ENCODE assay signal across 1 cellular context in the genomic region with DNA sequence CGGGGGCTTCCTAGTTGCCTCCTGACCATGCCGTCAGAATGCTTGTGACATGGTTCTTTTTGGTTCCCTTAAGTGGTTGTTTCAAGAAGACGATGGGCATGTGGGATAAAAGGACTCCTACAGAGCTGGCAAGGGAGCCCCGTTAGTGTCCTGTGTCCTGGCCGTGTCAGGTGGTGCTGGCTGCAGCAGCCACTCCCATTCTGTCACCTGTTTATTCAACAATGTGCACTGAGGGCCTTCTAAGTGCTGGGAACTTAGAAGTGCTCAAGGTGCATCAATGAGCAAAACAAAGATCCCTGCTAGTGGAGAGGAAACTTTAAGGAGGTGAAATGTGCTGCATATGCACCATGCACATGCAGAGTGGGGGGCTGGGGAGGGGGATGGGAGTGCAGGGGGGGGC.
TF ChIP-seq lines count a peak whose summit lies in the region.

No MANE protein-coding gene starts in this region.

TF ChIP-seq in GM23338, 12 proteins besides CTCF, POLR2A, EP300 and RAD21:
- TF ChIP-seq, protein P1, sequence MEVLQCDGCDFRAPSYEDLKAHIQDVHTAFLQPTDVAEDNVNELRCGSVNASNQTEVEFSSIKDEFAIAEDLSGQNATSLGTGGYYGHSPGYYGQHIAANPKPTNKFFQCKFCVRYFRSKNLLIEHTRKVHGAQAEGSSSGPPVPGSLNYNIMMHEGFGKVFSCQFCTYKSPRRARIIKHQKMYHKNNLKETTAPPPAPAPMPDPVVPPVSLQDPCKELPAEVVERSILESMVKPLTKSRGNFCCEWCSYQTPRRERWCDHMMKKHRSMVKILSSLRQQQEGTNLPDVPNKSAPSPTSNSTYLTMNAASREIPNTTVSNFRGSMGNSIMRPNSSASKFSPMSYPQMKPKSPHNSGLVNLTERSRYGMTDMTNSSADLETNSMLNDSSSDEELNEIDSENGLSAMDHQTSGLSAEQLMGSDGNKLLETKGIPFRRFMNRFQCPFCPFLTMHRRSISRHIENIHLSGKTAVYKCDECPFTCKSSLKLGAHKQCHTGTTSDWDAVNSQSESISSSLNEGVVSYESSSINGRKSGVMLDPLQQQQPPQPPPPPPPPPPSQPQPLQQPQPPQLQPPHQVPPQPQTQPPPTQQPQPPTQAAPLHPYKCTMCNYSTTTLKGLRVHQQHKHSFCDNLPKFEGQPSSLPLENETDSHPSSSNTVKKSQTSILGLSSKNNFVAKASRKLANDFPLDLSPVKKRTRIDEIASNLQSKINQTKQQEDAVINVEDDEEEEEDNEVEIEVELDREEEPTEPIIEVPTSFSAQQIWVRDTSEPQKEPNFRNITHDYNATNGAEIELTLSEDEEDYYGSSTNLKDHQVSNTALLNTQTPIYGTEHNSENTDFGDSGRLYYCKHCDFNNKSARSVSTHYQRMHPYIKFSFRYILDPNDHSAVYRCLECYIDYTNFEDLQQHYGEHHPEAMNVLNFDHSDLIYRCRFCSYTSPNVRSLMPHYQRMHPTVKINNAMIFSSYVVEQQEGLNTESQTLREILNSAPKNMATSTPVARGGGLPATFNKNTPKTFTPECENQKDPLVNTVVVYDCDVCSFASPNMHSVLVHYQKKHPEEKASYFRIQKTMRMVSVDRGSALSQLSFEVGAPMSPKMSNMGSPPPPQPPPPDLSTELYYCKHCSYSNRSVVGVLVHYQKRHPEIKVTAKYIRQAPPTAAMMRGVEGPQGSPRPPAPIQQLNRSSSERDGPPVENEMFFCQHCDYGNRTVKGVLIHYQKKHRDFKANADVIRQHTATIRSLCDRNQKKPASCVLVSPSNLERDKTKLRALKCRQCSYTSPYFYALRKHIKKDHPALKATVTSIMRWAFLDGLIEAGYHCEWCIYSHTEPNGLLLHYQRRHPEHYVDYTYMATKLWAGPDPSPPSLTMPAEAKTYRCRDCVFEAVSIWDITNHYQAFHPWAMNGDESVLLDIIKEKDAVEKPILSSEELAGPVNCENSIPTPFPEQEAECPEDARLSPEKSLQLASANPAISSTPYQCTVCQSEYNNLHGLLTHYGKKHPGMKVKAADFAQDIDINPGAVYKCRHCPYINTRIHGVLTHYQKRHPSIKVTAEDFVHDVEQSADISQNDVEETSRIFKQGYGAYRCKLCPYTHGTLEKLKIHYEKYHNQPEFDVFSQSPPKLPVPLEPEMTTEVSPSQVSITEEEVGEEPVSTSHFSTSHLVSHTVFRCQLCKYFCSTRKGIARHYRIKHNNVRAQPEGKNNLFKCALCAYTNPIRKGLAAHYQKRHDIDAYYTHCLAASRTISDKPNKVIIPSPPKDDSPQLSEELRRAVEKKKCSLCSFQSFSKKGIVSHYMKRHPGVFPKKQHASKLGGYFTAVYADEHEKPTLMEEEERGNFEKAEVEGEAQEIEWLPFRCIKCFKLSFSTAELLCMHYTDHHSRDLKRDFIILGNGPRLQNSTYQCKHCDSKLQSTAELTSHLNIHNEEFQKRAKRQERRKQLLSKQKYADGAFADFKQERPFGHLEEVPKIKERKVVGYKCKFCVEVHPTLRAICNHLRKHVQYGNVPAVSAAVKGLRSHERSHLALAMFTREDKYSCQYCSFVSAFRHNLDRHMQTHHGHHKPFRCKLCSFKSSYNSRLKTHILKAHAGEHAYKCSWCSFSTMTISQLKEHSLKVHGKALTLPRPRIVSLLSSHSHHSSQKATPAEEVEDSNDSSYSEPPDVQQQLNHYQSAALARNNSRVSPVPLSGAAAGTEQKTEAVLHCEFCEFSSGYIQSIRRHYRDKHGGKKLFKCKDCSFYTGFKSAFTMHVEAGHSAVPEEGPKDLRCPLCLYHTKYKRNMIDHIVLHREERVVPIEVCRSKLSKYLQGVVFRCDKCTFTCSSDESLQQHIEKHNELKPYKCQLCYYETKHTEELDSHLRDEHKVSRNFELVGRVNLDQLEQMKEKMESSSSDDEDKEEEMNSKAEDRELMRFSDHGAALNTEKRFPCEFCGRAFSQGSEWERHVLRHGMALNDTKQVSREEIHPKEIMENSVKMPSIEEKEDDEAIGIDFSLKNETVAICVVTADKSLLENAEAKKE (CRISPR knock-in tag; IDR thresholded peaks at IDR 0.05): no peak
- TF ChIP-seq JUNB (IDR thresholded peaks at IDR 0.05; ENCODE audit: unreplicated experiment): no peak
- TF ChIP-seq ZNF331 (CRISPR knock-in tag; IDR thresholded peaks at IDR 0.05; ENCODE audit: low read depth): no peak
- no peak for TF ChIP-seq NANOG (IDR thresholded peaks at IDR 0.05; ENCODE audit: borderline replicate concordance)
- TF ChIP-seq ZNF114 (CRISPR knock-in tag; IDR thresholded peaks at IDR 0.05): no peak
- TF ChIP-seq POLR2AphosphoS5 (IDR thresholded peaks at IDR 0.05; ENCODE audit: low read depth): no peak
